Comparison of ENCODE assay signal across 14 cellular contexts in the genomic region with DNA sequence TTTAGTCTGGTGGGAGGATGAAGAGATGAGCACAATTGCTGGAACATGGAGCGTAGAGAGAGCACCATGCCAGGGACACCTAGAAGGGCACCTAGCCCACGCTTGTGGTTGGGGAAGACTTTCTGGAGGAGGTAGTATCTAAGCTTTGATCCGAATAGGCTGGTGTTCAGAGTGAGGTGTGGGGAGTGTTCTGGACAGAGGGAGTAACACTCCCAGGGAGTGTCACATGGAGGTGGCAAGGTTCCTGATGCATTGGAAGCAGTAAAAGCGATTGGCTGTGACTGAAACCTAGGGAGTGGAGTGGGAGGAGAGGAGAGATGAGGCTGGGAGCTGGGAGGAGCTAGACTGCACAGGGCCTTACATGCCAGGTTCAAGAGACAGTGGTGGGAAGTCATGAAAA.
A peak's percentile ranks its signal among the peaks of the same experiment; 100 is the strongest.
DNase-seq lines count a peak whose midpoint lies in the region; ATAC-seq, FAIRE-seq and TF ChIP-seq lines count a peak whose summit lies in the region.
"Had no signal": no experiment of that assay in that cellular context is flagged by ENCODE, and none has a peak within 500 bp of the region (broad histone marks: within the 10 kb centered on the region; RNA-seq: fewer than 3 reads in every experiment).

No MANE protein-coding gene starts in this region.

- H3K4me2 ChIP-seq in astrocyte (ENCODE audit: low read length) = no peak overlapping the region
- H3K4me2 ChIP-seq in osteoblast (ENCODE audit: insufficient read depth, low read length) = no peak overlapping the region
- H3K4me2 ChIP-seq: KMS-11 had no signal

- DNase-seq in stimulated activated naive CD8-positive, alpha-beta T cell treated with anti-CD3 and anti-CD28 coated beads, Interleukin-15, amount 100 ng/mL, for 72 hours = no peak
- DNase-seq in stimulated activated naive CD8-positive, alpha-beta T cell treated with anti-CD3 and anti-CD28 coated beads, Interleukin-15, Interleukin-2, amounts not matched to agents 100 U/mL and 50 U/mL, for 24 hours = no peak
- no peak for DNase-seq in astrocyte (ENCODE audit: low read depth)
- no peak for DNase-seq in osteoblast (ENCODE audit: insufficient read length, low spot score, missing footprints)
- DNase-seq in H54 (ENCODE audit: insufficient read length, low spot score) = no peak
- no peak for DNase-seq in NCI-H526 treated with DMSO at 0.1 percent for 48 hours (lab: John Stamatoyannopoulos, UW)
- DNase-seq: CD8-positive, alpha-beta T cell; GF-D8; NCI-H1092 treated with DMSO at 0.1 percent for 48 hours; NCI-H2029; NCI-H524 treated with DMSO at 0.1 percent for 48 hours; SJCRH30 had no signal

- H2AFZ ChIP-seq in astrocyte (ENCODE audit: low read depth, low read length) (no peak overlapping the region), osteoblast (ENCODE audit: low read length) (no peak overlapping the region)

- H3K36me3 ChIP-seq in astrocyte (ENCODE audit: insufficient read depth, low read length) (no peaks in the 10 kb centered on the region), osteoblast (ENCODE audit: insufficient read depth, low read length) (no peaks in the 10 kb centered on the region)
- H3K36me3 ChIP-seq: SJCRH30 had no signal

- no peaks in the 10 kb centered on the region for H3K4me1 ChIP-seq in astrocyte (ENCODE audit: insufficient read depth, low read length)
- H3K4me1 ChIP-seq in osteoblast (ENCODE audit: insufficient read depth, low read length) = no peaks in the 10 kb centered on the region
- H3K4me1 ChIP-seq: SJCRH30 had no signal

- FAIRE-seq in astrocyte (lab: Jason Lieb, UNC) = no peak
- FAIRE-seq in H54 (lab: Jason Lieb, UNC) = no peak

- H3K27me3 ChIP-seq in astrocyte (ENCODE audit: insufficient read depth, low read length) (no peaks in the 10 kb centered on the region), osteoblast (ENCODE audit: insufficient read depth, low read length) (no peaks in the 10 kb centered on the region)
- H3K27me3 ChIP-seq: SJCRH30 had no signal

- H3K27ac ChIP-seq in astrocyte (ENCODE audit: low read depth, low read length) = no peak overlapping the region
- H3K27ac ChIP-seq in osteoblast (ENCODE audit: low read depth, low read length) = no peak overlapping the region
- H3K27ac ChIP-seq: KMS-11, SJCRH30 had no signal

- no peak overlapping the region for H3K27ac Mint-ChIP-seq in stimulated activated naive CD8-positive, alpha-beta T cell treated with anti-CD3 and anti-CD28 coated beads, Interleukin-15, amount 100 ng/mL, for 72 hours
- H3K27ac Mint-ChIP-seq in astrocyte (ENCODE audit: unreplicated experiment) = peak overlapping the region; percentile 6
- peak overlapping the region in 2 of 3 experiments; percentile 19 to 85 for H3K27ac Mint-ChIP-seq in nephron
- H3K27ac Mint-ChIP-seq: CD8-positive, alpha-beta T cell had no signal

- no peak overlapping the region for H3K4me3 Mint-ChIP-seq in stimulated activated naive CD8-positive, alpha-beta T cell treated with anti-CD3 and anti-CD28 coated beads, Interleukin-15, amount 100 ng/mL, for 72 hours
- H3K4me3 Mint-ChIP-seq in astrocyte (ENCODE audit: unreplicated experiment) (no peak overlapping the region), nephron (no peak overlapping the region)
- H3K4me3 Mint-ChIP-seq: CD8-positive, alpha-beta T cell had no signal

- no peaks in the 10 kb centered on the region for H3K4me1 Mint-ChIP-seq in stimulated activated naive CD8-positive, alpha-beta T cell treated with anti-CD3 and anti-CD28 coated beads, Interleukin-15, amount 100 ng/mL, for 72 hours
- H3K4me1 Mint-ChIP-seq in astrocyte (ENCODE audit: low read depth, unreplicated experiment) (peaks cover 5% of the 10 kb centered on the region), nephron (peaks cover 57% of the 10 kb centered on the region)

- H3K4me3 ChIP-seq in astrocyte (ENCODE audit: insufficient read depth, low read depth, low read length) = no peak overlapping the region
- H3K4me3 ChIP-seq in osteoblast (ENCODE audit: insufficient read depth, low read length) = no peak overlapping the region
- H3K4me3 ChIP-seq: SJCRH30 had no signal

- H3K27me3 Mint-ChIP-seq in stimulated activated naive CD8-positive, alpha-beta T cell treated with anti-CD3 and anti-CD28 coated beads, Interleukin-15, amount 100 ng/mL, for 72 hours = peaks cover 24% of the 10 kb centered on the region
- H3K27me3 Mint-ChIP-seq in astrocyte (ENCODE audit: low read depth, unreplicated experiment) (peaks cover 10% of the 10 kb centered on the region), nephron (ENCODE audit: low read depth) (no peaks in the 10 kb centered on the region)

- TF ChIP-seq CTCF in astrocyte (IDR thresholded peaks at IDR 0.05; ENCODE audit: insufficient read depth, low read depth, low read length) = no peak
- TF ChIP-seq CTCF in nephron (IDR thresholded peaks at IDR 0.05; ENCODE audit: unreplicated experiment in 3 of 3) = no peak
- TF ChIP-seq CTCF in osteoblast (IDR thresholded peaks at IDR 0.05; ENCODE audit: extremely low read depth, low read depth, low read length) = no peak

- H3K9ac ChIP-seq in astrocyte (ENCODE audit: low read length) = no peak overlapping the region
- H3K9ac ChIP-seq: KMS-11 had no signal

- ATAC-seq in stimulated activated naive CD8-positive, alpha-beta T cell treated with anti-CD3 and anti-CD28 coated beads, Interleukin-15, amount 100 ng/mL, for 72 hours = peak; percentile 12
- no peak for ATAC-seq in stimulated activated naive CD8-positive, alpha-beta T cell treated with anti-CD3 and anti-CD28 coated beads, Interleukin-15, Interleukin-2, amounts not matched to agents 100 U/mL and 50 U/mL, for 24 hours
- ATAC-seq: CD8-positive, alpha-beta T cell had no signal

- no peaks in the 10 kb centered on the region for H3K9me3 Mint-ChIP-seq in stimulated activated naive CD8-positive, alpha-beta T cell treated with anti-CD3 and anti-CD28 coated beads, Interleukin-15, amount 100 ng/mL, for 72 hours
- H3K9me3 Mint-ChIP-seq in astrocyte (ENCODE audit: unreplicated experiment) (no peaks in the 10 kb centered on the region), nephron (no peaks in the 10 kb centered on the region)
- H3K9me3 Mint-ChIP-seq: CD8-positive, alpha-beta T cell had no signal

- TF ChIP-seq POLR2A in H54 (IDR thresholded peaks at IDR 0.05; ENCODE audit: low read depth, low read length) = no peak

- no peaks in the 10 kb centered on the region for H3K9me3 ChIP-seq in astrocyte (ENCODE audit: insufficient read depth, low read depth, low read length)
- no peaks in the 10 kb centered on the region for H3K9me3 ChIP-seq in osteoblast (ENCODE audit: low read depth, low read length)
- H3K9me3 ChIP-seq: SJCRH30 had no signal

- H3K36me3 Mint-ChIP-seq in astrocyte (ENCODE audit: low read depth, unreplicated experiment) (no peaks in the 10 kb centered on the region), nephron (ENCODE audit: low read depth) (no peaks in the 10 kb centered on the region)
- H3K36me3 Mint-ChIP-seq: CD8-positive, alpha-beta T cell had no signal

- H3K79me2 ChIP-seq in astrocyte (ENCODE audit: insufficient read depth, low read length) (no peaks in the 10 kb centered on the region), osteoblast (ENCODE audit: insufficient read depth, low read length) (no peaks in the 10 kb centered on the region)

- H4K20me1 ChIP-seq in astrocyte (ENCODE audit: insufficient read depth, low read length) (no peaks in the 10 kb centered on the region), osteoblast (ENCODE audit: insufficient read depth, low read length) (no peaks in the 10 kb centered on the region)

Comparison
In these comparisons a context has a peak if more than half of its experiments do, and no peak if none do; other contexts are left out.
1. H3K27ac Mint-ChIP-seq: peak in astrocyte (single experiment) and nephron (2 of 3); none in stimulated activated naive CD8-positive, alpha-beta T cell treated with anti-CD3 and anti-CD28 coated beads, Interleukin-15, amount 100 ng/mL, for 72 hours (0 of 2).